In genomic region chr19:55227241-55228014, GRCh38 we compare ENCODE assay signal across 27 cellular contexts. TPM values are rescaled to one million over a fixed set of nuclear protein-coding genes. Genes with fewer than 3 reads are reported as not detected.
DNase-seq lines count a peak whose midpoint lies in the region; ATAC-seq and TF ChIP-seq lines count a peak whose summit lies in the region.
"Had no signal": no experiment of that assay in that cellular context is flagged by ENCODE, and none has a peak within 500 bp of the region (broad histone marks: within the 10 kb centered on the region; RNA-seq: fewer than 3 reads in every experiment).

No MANE protein-coding gene starts in this region.

- H3K4me1 Mint-ChIP-seq in Calu3 (ENCODE audit: low read depth, unreplicated experiment) (no peaks in the 10 kb centered on the region), nephron progenitor cell (peaks cover 6% of the 10 kb centered on the region)
- no peaks in the 10 kb centered on the region for H3K4me1 Mint-ChIP-seq in activated T-helper 2 cell treated with anti-CD3 and anti-CD28 coated beads, Interferon-gamma antibody, Interleukin-2, Interleukin-4, amounts not matched to agents 10 μg/mL and 5 μg/mL and 100 μg/mL, durations not matched to agents 14 hours and 24 hours and 36 hours (ENCODE audit: low read depth)
- H3K4me1 Mint-ChIP-seq: activated CD4-positive, alpha-beta T cell treated with anti-CD3 and anti-CD28 coated beads for 36 hours; nephron had no signal

- H3K36me3 Mint-ChIP-seq in Calu3 (ENCODE audit: insufficient read depth, unreplicated experiment) (peaks cover 54% of the 10 kb centered on the region), nephron progenitor cell (ENCODE audit: low read depth) (peaks cover 17% of the 10 kb centered on the region)
- H3K36me3 Mint-ChIP-seq in activated T-helper 2 cell treated with anti-CD3 and anti-CD28 coated beads, Interferon-gamma antibody, Interleukin-2, Interleukin-4, amounts not matched to agents 10 μg/mL and 5 μg/mL and 100 μg/mL, durations not matched to agents 14 hours and 24 hours and 36 hours (ENCODE audit: low read depth) = peaks cover 36% of the 10 kb centered on the region
- H3K36me3 Mint-ChIP-seq: activated naive CD8-positive, alpha-beta T cell had no signal

- peak overlapping the region; percentile 89 for H3K27ac ChIP-seq in cardiac muscle cell
- no peak overlapping the region for H3K27ac ChIP-seq in gastrocnemius medialis
- H3K27ac ChIP-seq: epithelial cell of prostate, KMS-11, prostate gland had no signal

- H3K27ac Mint-ChIP-seq in Calu3 (ENCODE audit: unreplicated experiment) (peak overlapping the region; percentile 16), nephron progenitor cell (peak overlapping the region; percentile 72)
- H3K27ac Mint-ChIP-seq in activated T-helper 2 cell treated with anti-CD3 and anti-CD28 coated beads, Interferon-gamma antibody, Interleukin-2, Interleukin-4, amounts not matched to agents 10 μg/mL and 5 μg/mL and 100 μg/mL, durations not matched to agents 14 hours and 24 hours and 36 hours = no peak overlapping the region
- H3K27ac Mint-ChIP-seq: activated CD4-positive, alpha-beta T cell treated with anti-CD3 and anti-CD28 coated beads for 36 hours; activated naive CD8-positive, alpha-beta T cell; CD8-positive, alpha-beta T cell had no signal

- H3K9me3 Mint-ChIP-seq in Calu3 (ENCODE audit: low read depth, unreplicated experiment) (no peaks in the 10 kb centered on the region), nephron progenitor cell (no peaks in the 10 kb centered on the region)
- H3K9me3 Mint-ChIP-seq in activated T-helper 2 cell treated with anti-CD3 and anti-CD28 coated beads, Interferon-gamma antibody, Interleukin-2, Interleukin-4, amounts not matched to agents 10 μg/mL and 5 μg/mL and 100 μg/mL, durations not matched to agents 14 hours and 24 hours and 36 hours = no peaks in the 10 kb centered on the region
- H3K9me3 Mint-ChIP-seq: CD8-positive, alpha-beta T cell; nephron had no signal

- no peaks in the 10 kb centered on the region for H3K9me3 ChIP-seq in cardiac muscle cell (ENCODE audit: low read depth)
- H3K9me3 ChIP-seq in gastrocnemius medialis = no peaks in the 10 kb centered on the region
- H3K9me3 ChIP-seq: prostate gland had no signal

- no TSS peak for BruUV-seq in Calu3 (replicated peaks; lab: Mats Ljungman, UMichigan)

- H3K27me3 Mint-ChIP-seq in Calu3 (ENCODE audit: unreplicated experiment) = no peaks in the 10 kb centered on the region
- H3K27me3 Mint-ChIP-seq in nephron progenitor cell (ENCODE audit: low read depth, poor library complexity) = peaks cover 5% of the 10 kb centered on the region
- H3K27me3 Mint-ChIP-seq in activated T-helper 2 cell treated with anti-CD3 and anti-CD28 coated beads, Interferon-gamma antibody, Interleukin-2, Interleukin-4, amounts not matched to agents 10 μg/mL and 5 μg/mL and 100 μg/mL, durations not matched to agents 14 hours and 24 hours and 36 hours (ENCODE audit: low read depth) = no peaks in the 10 kb centered on the region
- H3K27me3 Mint-ChIP-seq: activated CD4-positive, alpha-beta T cell treated with anti-CD3 and anti-CD28 coated beads for 36 hours; activated naive CD8-positive, alpha-beta T cell had no signal

- no peak for TF ChIP-seq POLR2A in gastrocnemius medialis (IDR thresholded peaks at IDR 0.05)

- H3K4me1 ChIP-seq in cardiac muscle cell (ENCODE audit: low read depth) = peaks cover 10% of the 10 kb centered on the region
- H3K4me1 ChIP-seq in gastrocnemius medialis = no peaks in the 10 kb centered on the region
- H3K4me1 ChIP-seq: prostate gland had no signal

- CTCF ChIA-PET in Calu3 (lab: Charles Lee) = no interaction called here

- TF ChIP-seq CTCF in Calu3 (IDR thresholded peaks at IDR 0.05; ENCODE audit: unreplicated experiment) = no peak
- no peak for TF ChIP-seq CTCF in cardiac muscle cell (IDR thresholded peaks at IDR 0.05; ENCODE audit: low read depth, low read length)
- no peak for TF ChIP-seq CTCF in nephron progenitor cell (IDR thresholded peaks at IDR 0.05)
- TF ChIP-seq CTCF in gastrocnemius medialis (IDR thresholded peaks at IDR 0.05 in 4 of 5, conservative IDR thresholded peaks at IDR 0.05 in 1 of 5) = no peak

- in situ Hi-C loops in gastrocnemius medialis (cut with MboI; ENCODE audit: low sequenced_read_pairs in 4 of 4) = no loop called here

- H3K36me3 ChIP-seq in H7 (replicated peaks; ENCODE audit: control insufficient read depth, insufficient read depth, low read length) = peaks cover 8% of the 10 kb centered on the region
- peaks cover 12% of the 10 kb centered on the region for H3K36me3 ChIP-seq in cardiac muscle cell
- peaks cover 0 to 46% of the 10 kb centered on the region in 2 donors for H3K36me3 ChIP-seq in gastrocnemius medialis

- H3K27me3 ChIP-seq in H7 (ENCODE audit: control insufficient read depth, insufficient read depth, low read length) (no peaks in the 10 kb centered on the region), cardiac muscle cell (no peaks in the 10 kb centered on the region), gastrocnemius medialis (no peaks in the 10 kb centered on the region)

- DNase-seq in Calu3 (no peak), H7 (peak; percentile 47), cardiac muscle cell (ENCODE audit: low read depth in 1 of 2, low spot score in 1 of 2) (no peak), nephron progenitor cell (no peak), gastrocnemius medialis (no peak)
- DNase-seq in activated T-helper 2 cell treated with anti-CD3 and anti-CD28 coated beads, Interferon-gamma antibody, Interleukin-2, Interleukin-4, amounts not matched to agents 10 μg/mL and 5 μg/mL and 100 μg/mL, durations not matched to agents 14 hours and 24 hours and 36 hours (ENCODE audit: low spot score) = no peak
- no peak for DNase-seq in effector CD4-positive, alpha-beta T cell
- DNase-seq: activated CD4-positive, alpha-beta T cell treated with anti-CD3 and anti-CD28 coated beads for 36 hours; activated CD8-positive, alpha-beta memory T cell treated with anti-CD3 and anti-CD28 coated beads, Interleukin-2, amount 50 U/mL, for 48 hours; CD8-positive, alpha-beta T cell; DMS79; GOT3; hippocampal formation; mesendoderm; NCI-H1048; NCI-H1930; NCI-H2227 treated with DMSO at 0.1 percent for 48 hours; NCI-H748 treated with DMSO at 0.1 percent for 48 hours; SHP77; stimulated activated CD4-positive, alpha-beta T cell treated with anti-CD3 and anti-CD28 coated beads, Interleukin-4, amount 100 ng/mL, for 1 hour had no signal

- H3K4me3 Mint-ChIP-seq in Calu3 (ENCODE audit: low read depth, unreplicated experiment) = no peak overlapping the region
- H3K4me3 Mint-ChIP-seq in nephron progenitor cell = no peak overlapping the region
- H3K4me3 Mint-ChIP-seq in activated T-helper 2 cell treated with anti-CD3 and anti-CD28 coated beads, Interferon-gamma antibody, Interleukin-2, Interleukin-4, amounts not matched to agents 10 μg/mL and 5 μg/mL and 100 μg/mL, durations not matched to agents 14 hours and 24 hours and 36 hours (ENCODE audit: low read depth) = no peak overlapping the region
- H3K4me3 Mint-ChIP-seq: activated CD4-positive, alpha-beta T cell treated with anti-CD3 and anti-CD28 coated beads for 36 hours; activated naive CD8-positive, alpha-beta T cell; CD8-positive, alpha-beta T cell; nephron had no signal

- ATAC-seq in gastrocnemius medialis = no peak
- ATAC-seq in HG03378 (IDR thresholded peaks at IDR 0.05; ENCODE audit: unreplicated experiment) = no peak
- ATAC-seq: activated CD4-positive, alpha-beta T cell treated with anti-CD3 and anti-CD28 coated beads for 36 hours; CD8-positive, alpha-beta T cell had no signal

- intact Hi-C loops in Calu3 (cut with micrococcal nuclease; ENCODE audit: unreplicated experiment) = no loop called here
- intact Hi-C loops in activated T-helper 2 cell treated with anti-CD3 and anti-CD28 coated beads, Interferon-gamma antibody, Interleukin-2, Interleukin-4, amounts not matched to agents 10 μg/mL and 5 μg/mL and 100 μg/mL, durations not matched to agents 14 hours and 24 hours and 36 hours (cut with micrococcal nuclease) = no loop called here
- intact Hi-C loops in gastrocnemius medialis (cut with DNase I; ENCODE audit: low total_unique reads) = no loop called here

- H3K4me3 ChIP-seq in H7 (ENCODE audit: insufficient read depth, low read depth, low read length) = no peak overlapping the region
- no peak overlapping the region for H3K4me3 ChIP-seq in cardiac muscle cell
- H3K4me3 ChIP-seq in gastrocnemius medialis = no peak overlapping the region
- H3K4me3 ChIP-seq: prostate gland, smooth muscle cell had no signal

RNA-seq across cellular contexts. Expression of gene TMEM86B, which starts 1.1 kb away (rescaled TPM):
- total RNA-seq in Calu3 (2022) (14.3 and 14.7 TPM in 2 replicates), cardiac muscle cell (4.2 and 4.7 TPM in 2 replicates), gastrocnemius medialis (1 to 10 TPM in 3 of 4 donors, under 1 TPM in 1; 0.87 to 5.0 (median 1.7) TPM)
- total RNA-seq in H7 (2014; rRNA removed; shearing (Covaris generic)) = 1.2 and 1.7 TPM in 2 replicates
- 2.6 and 5.3 TPM in 2 replicates for polyA plus RNA-seq in cardiac muscle cell
- total RNA-seq in activated T-helper 2 cell treated with anti-CD3 and anti-CD28 coated beads, Interferon-gamma antibody, Interleukin-2, Interleukin-4, amounts not matched to agents 10 μg/mL and 5 μg/mL and 100 μg/mL, durations not matched to agents 14 hours and 24 hours and 36 hours = 6.0 and 6.7 TPM in 2 replicates

RNA-seq across cellular contexts. Expression of gene PTPRH, which starts 18.1 kb away (rescaled TPM):
- 34.6 and 43.2 TPM in 2 replicates for total RNA-seq in Calu3 (2022)
- 0.41 and 2.3 TPM in 2 replicates for total RNA-seq in H7 (2014; rRNA removed; shearing (Covaris generic))
- total RNA-seq in cardiac muscle cell = 3.0 and 6.9 TPM in 2 replicates
- 2.3 TPM in 2 replicates for polyA plus RNA-seq in cardiac muscle cell
- total RNA-seq in activated T-helper 2 cell treated with anti-CD3 and anti-CD28 coated beads, Interferon-gamma antibody, Interleukin-2, Interleukin-4, amounts not matched to agents 10 μg/mL and 5 μg/mL and 100 μg/mL, durations not matched to agents 14 hours and 24 hours and 36 hours = not detected in 2 replicates
- total RNA-seq in gastrocnemius medialis = under 1 TPM; 0.39 to 0.56 (median 0.48) TPM
- total RNA-seq: activated CD4-positive, alpha-beta T cell treated with anti-CD3 and anti-CD28 coated beads for 36 hours; CD8-positive, alpha-beta T cell had no signal
- polyA plus RNA-seq: smooth muscle cell had no signal

RNA-seq across cellular contexts. Expression of gene PPP6R1, which starts 31.4 kb away (rescaled TPM):
- total RNA-seq in Calu3 (2022) = 126 and 132 TPM in 2 replicates
- total RNA-seq in H7 (2014; rRNA removed; shearing (Covaris generic)) = 51.7 and 53.1 TPM in 2 replicates
- 87.9 and 91.7 TPM in 2 replicates for total RNA-seq in cardiac muscle cell
- 98.7 and 101 TPM in 2 replicates for polyA plus RNA-seq in cardiac muscle cell
- total RNA-seq in activated T-helper 2 cell treated with anti-CD3 and anti-CD28 coated beads, Interferon-gamma antibody, Interleukin-2, Interleukin-4, amounts not matched to agents 10 μg/mL and 5 μg/mL and 100 μg/mL, durations not matched to agents 14 hours and 24 hours and 36 hours = 180 and 183 TPM in 2 replicates
- 10 to 100 TPM; 14.6 to 47.9 (median 39.6) TPM for total RNA-seq in gastrocnemius medialis

RNA-seq across cellular contexts. Expression of gene SYT5, which starts 47.3 kb away (rescaled TPM):
- total RNA-seq in Calu3 (2022) (0.54 and 0.71 TPM in 2 replicates), cardiac muscle cell (0.12 and 0.53 TPM in 2 replicates), gastrocnemius medialis (not detected)
- total RNA-seq in H7 (2014; rRNA removed; shearing (Covaris generic)) = 0.26 and 0.31 TPM in 2 replicates
- polyA plus RNA-seq in cardiac muscle cell = not detected in 2 replicates
- 0.23 TPM in 1 of 2 replicates, not detected in the other for total RNA-seq in activated T-helper 2 cell treated with anti-CD3 and anti-CD28 coated beads, Interferon-gamma antibody, Interleukin-2, Interleukin-4, amounts not matched to agents 10 μg/mL and 5 μg/mL and 100 μg/mL, durations not matched to agents 14 hours and 24 hours and 36 hours
- total RNA-seq: smooth muscle cell had no signal
- polyA plus RNA-seq: smooth muscle cell had no signal

RNA-seq across cellular contexts. Expression of gene HSPBP1, which starts 52.5 kb away (rescaled TPM):
- total RNA-seq in Calu3 (2022) (72.0 and 72.8 TPM in 2 replicates), cardiac muscle cell (47.2 and 77.7 TPM in 2 replicates), gastrocnemius medialis (10 to 100 TPM; 18.5 to 41.7 (median 36.7) TPM)
- total RNA-seq in H7 (2014; rRNA removed; shearing (Covaris generic)) = 54.4 and 92.3 TPM in 2 replicates
- polyA plus RNA-seq in cardiac muscle cell = 68.9 and 123 TPM in 2 replicates
- total RNA-seq in activated T-helper 2 cell treated with anti-CD3 and anti-CD28 coated beads, Interferon-gamma antibody, Interleukin-2, Interleukin-4, amounts not matched to agents 10 μg/mL and 5 μg/mL and 100 μg/mL, durations not matched to agents 14 hours and 24 hours and 36 hours = 59.0 and 59.3 TPM in 2 replicates
